In genomic region chr14:63891148-63891964, GRCh38 we compare ENCODE assay signal across 2 cellular contexts.
TF ChIP-seq lines count a peak whose summit lies in the region.

No MANE protein-coding gene starts in this region.

TF ChIP-seq in liver, 16 proteins besides CTCF, POLR2A, EP300 and RAD21:
- no peak for TF ChIP-seq REST (IDR thresholded peaks at IDR 0.05)
- no peak for TF ChIP-seq JUND (IDR thresholded peaks at IDR 0.05)
- TF ChIP-seq TAF1 (conservative IDR thresholded peaks at IDR 0.05): no peak
- no peak for TF ChIP-seq YY1 (IDR thresholded peaks at IDR 0.05)
- TF ChIP-seq ZBTB33 (IDR thresholded peaks at IDR 0.05): no peak
- peak; percentile 28 for TF ChIP-seq MAX (IDR thresholded peaks at IDR 0.05)

TF ChIP-seq in HepG2, 621 proteins besides CTCF, POLR2A, EP300 and RAD21 (continued from another document):
- TF ChIP-seq NFAT5 (CRISPR knock-in tag; IDR thresholded peaks at IDR 0.05) (no peak), PREB (CRISPR knock-in tag; IDR thresholded peaks at IDR 0.05) (no peak), ETS1 (CRISPR knock-in tag; IDR thresholded peaks at IDR 0.05) (no peak), HDAC6 (IDR thresholded peaks at IDR 0.05; ENCODE audit: low read depth, low read length) (no peak), KDM3A (CRISPR knock-in tag; IDR thresholded peaks at IDR 0.05; ENCODE audit: low read depth) (no peak), POLR2AphosphoS2 (IDR thresholded peaks at IDR 0.05; ENCODE audit: low read depth, low read length) (no peak), HMGXB4 (CRISPR knock-in tag; IDR thresholded peaks at IDR 0.05; ENCODE audit: borderline replicate concordance in 1 of 2, low read depth in 1 of 2) (no peak), ZNF441 (CRISPR knock-in tag; IDR thresholded peaks at IDR 0.05; ENCODE audit: borderline replicate concordance) (no peak)
